ENCODE assay signal across 1 cellular context in the genomic region with DNA sequence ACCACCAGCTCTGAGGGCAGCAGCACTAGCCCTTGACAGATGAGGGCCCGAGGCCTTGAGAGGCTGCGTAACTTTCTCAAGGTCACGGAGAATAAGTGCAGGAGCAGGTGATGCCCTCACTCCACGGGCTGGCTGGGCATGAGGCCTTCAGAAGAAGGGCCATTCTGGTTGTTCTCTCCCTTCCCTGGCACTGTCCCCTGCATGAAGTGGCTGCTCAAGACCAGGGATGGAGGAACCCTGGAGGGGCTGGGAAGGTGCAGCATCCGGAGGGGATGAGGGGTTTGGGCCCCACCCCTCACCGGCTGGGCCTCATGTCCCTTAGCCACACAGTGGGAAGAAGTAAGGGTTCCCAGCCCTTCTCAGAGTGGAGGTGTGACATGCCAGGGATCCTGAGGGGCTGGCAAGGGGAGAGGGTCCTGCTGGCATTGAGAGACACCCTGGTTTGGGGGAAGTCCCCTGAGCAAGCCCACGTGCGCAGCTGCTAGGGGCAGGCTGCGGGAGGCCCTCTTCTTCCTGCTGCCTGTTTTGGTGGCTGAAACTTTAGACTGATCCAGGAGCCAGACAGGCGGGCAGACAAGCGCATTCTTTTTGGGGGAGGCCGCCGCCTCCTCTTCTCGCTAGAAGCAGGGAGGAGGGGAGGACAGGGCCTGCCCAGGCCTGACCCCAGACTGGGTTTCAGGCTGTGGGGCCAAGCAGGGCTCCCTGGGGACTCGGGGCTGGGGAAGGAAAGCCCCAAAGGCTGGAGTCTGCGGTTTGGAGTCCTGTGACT.
TF ChIP-seq lines count a peak whose summit lies in the region.

No MANE protein-coding gene starts in this region.

TF ChIP-seq in HEK293, 187 proteins besides CTCF, POLR2A, EP300 and RAD21 (continued from another document):
- TF ChIP-seq, protein P1, sequence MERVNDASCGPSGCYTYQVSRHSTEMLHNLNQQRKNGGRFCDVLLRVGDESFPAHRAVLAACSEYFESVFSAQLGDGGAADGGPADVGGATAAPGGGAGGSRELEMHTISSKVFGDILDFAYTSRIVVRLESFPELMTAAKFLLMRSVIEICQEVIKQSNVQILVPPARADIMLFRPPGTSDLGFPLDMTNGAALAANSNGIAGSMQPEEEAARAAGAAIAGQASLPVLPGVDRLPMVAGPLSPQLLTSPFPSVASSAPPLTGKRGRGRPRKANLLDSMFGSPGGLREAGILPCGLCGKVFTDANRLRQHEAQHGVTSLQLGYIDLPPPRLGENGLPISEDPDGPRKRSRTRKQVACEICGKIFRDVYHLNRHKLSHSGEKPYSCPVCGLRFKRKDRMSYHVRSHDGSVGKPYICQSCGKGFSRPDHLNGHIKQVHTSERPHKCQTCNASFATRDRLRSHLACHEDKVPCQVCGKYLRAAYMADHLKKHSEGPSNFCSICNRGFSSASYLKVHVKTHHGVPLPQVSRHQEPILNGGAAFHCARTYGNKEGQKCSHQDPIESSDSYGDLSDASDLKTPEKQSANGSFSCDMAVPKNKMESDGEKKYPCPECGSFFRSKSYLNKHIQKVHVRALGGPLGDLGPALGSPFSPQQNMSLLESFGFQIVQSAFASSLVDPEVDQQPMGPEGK (tag by site-specific recombination; IDR thresholded peaks at IDR 0.05): peak; percentile 81
- no peak for TF ChIP-seq ZNF146 (tag by site-specific recombination; IDR thresholded peaks at IDR 0.05)
- TF ChIP-seq, protein P2, sequence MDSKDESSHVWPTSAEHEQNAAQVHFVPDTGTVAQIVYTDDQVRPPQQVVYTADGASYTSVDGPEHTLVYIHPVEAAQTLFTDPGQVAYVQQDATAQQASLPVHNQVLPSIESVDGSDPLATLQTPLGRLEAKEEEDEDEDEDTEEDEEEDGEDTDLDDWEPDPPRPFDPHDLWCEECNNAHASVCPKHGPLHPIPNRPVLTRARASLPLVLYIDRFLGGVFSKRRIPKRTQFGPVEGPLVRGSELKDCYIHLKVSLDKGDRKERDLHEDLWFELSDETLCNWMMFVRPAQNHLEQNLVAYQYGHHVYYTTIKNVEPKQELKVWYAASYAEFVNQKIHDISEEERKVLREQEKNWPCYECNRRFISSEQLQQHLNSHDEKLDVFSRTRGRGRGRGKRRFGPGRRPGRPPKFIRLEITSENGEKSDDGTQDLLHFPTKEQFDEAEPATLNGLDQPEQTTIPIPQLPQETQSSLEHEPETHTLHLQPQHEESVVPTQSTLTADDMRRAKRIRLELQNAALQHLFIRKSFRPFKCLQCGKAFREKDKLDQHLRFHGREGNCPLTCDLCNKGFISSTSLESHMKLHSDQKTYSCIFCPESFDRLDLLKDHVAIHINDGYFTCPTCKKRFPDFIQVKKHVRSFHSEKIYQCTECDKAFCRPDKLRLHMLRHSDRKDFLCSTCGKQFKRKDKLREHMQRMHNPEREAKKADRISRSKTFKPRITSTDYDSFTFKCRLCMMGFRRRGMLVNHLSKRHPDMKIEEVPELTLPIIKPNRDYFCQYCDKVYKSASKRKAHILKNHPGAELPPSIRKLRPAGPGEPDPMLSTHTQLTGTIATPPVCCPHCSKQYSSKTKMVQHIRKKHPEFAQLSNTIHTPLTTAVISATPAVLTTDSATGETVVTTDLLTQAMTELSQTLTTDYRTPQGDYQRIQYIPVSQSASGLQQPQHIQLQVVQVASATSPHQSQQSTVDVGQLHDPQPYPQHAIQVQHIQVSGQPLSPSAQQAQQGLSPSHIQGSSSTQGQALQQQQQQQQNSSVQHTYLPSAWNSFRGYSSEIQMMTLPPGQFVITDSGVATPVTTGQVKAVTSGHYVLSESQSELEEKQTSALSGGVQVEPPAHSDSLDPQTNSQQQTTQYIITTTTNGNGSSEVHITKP (tag by site-specific recombination; IDR thresholded peaks at IDR 0.05): peak; percentile 43
- TF ChIP-seq, protein P3, sequence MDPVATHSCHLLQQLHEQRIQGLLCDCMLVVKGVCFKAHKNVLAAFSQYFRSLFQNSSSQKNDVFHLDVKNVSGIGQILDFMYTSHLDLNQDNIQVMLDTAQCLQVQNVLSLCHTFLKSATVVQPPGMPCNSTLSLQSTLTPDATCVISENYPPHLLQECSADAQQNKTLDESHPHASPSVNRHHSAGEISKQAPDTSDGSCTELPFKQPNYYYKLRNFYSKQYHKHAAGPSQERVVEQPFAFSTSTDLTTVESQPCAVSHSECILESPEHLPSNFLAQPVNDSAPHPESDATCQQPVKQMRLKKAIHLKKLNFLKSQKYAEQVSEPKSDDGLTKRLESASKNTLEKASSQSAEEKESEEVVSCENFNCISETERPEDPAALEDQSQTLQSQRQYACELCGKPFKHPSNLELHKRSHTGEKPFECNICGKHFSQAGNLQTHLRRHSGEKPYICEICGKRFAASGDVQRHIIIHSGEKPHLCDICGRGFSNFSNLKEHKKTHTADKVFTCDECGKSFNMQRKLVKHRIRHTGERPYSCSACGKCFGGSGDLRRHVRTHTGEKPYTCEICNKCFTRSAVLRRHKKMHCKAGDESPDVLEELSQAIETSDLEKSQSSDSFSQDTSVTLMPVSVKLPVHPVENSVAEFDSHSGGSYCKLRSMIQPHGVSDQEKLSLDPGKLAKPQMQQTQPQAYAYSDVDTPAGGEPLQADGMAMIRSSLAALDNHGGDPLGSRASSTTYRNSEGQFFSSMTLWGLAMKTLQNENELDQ (tag by site-specific recombination; IDR thresholded peaks at IDR 0.05; ENCODE audit: low read depth): no peak
